In the genomic region with DNA sequence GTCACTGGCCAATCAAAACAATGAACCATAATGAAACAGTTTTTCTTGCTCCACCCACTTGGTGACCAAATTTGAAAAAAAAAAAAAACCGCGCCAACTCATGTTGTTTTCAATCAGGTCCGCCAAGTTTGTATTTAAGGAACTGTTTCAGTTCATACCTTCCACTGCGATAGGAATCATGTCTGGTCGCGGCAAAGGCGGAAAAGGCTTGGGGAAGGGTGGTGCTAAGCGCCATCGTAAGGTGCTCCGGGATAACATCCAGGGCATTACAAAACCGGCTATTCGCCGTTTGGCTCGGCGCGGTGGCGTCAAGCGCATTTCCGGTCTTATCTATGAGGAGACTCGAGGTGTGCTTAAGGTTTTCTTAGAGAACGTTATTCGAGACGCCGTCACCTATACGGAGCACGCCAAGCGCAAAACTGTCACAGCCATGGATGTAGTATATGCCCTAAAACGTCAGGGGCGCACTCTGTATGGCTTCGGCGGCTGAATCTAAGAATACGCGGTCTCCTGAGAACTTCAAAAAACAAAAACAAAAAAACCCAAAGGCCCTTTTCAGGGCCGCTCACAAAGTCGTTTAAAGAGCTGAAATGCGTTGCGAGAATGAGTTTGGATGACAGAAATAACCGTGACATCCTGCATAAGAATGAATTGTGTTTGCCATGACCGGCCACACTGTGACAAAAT, we compare ENCODE assay signal across 8 cellular contexts. TPM values are rescaled to one million over a fixed set of nuclear protein-coding genes. Genes with fewer than 3 reads are reported as not detected.
DNase-seq lines count a peak whose midpoint lies in the region; ATAC-seq, FAIRE-seq and TF ChIP-seq lines count a peak whose summit lies in the region.

No MANE protein-coding gene starts in this region.

- DNase-seq in AG09319 (ENCODE audit: extremely low read depth, low read depth) (peak; percentile 91), NCI-H524 treated with DMSO at 0.1 percent for 48 hours (lab: John Stamatoyannopoulos, UW) (peak; percentile 74), left colon (peak; percentile 87 to 91)
- peak; percentile 90 for DNase-seq in activated CD4-positive, alpha-beta T cell treated with anti-CD3 and anti-CD28 coated beads for 48 hours
- DNase-seq in stimulated activated CD4-positive, alpha-beta T cell treated with anti-CD3 and anti-CD28 coated beads, Interleukin-1b, Interleukin-23, amount 100 ng/mL, for 48 hours, result peak; percentile 92

- FAIRE-seq in colon (lab: Jason Lieb, UNC), result peak; percentile 85

- TF ChIP-seq CTCF in AG09319 (IDR thresholded peaks at IDR 0.05; ENCODE audit: low read depth, low read length), result peak; percentile 45

- ATAC-seq in GM19025 (IDR thresholded peaks at IDR 0.05; ENCODE audit: low read depth, unreplicated experiment) (peak; percentile 85), HG03280 (IDR thresholded peaks at IDR 0.05; ENCODE audit: unreplicated experiment) (peak; percentile 93), left colon (peak; percentile 85)

- intact Hi-C loops in left colon (cut with DNase I, micrococcal nuclease), result no loop called here

RNA-seq across cellular contexts. Expression of gene HFE, which starts 16.7 kb away (rescaled TPM):
- 10 to 100 TPM in 1 of 2 donors, 1 to 10 TPM in 1; 8.2 to 12.0 TPM for total RNA-seq in left colon

Comparison
In these comparisons a context has a peak if more than half of its experiments do, and no peak if none do; other contexts are left out.
1. Peak in every context shown above with its lines: DNase-seq and ATAC-seq.